Comparison of ENCODE assay signal across 1 cellular context in the genomic region with DNA sequence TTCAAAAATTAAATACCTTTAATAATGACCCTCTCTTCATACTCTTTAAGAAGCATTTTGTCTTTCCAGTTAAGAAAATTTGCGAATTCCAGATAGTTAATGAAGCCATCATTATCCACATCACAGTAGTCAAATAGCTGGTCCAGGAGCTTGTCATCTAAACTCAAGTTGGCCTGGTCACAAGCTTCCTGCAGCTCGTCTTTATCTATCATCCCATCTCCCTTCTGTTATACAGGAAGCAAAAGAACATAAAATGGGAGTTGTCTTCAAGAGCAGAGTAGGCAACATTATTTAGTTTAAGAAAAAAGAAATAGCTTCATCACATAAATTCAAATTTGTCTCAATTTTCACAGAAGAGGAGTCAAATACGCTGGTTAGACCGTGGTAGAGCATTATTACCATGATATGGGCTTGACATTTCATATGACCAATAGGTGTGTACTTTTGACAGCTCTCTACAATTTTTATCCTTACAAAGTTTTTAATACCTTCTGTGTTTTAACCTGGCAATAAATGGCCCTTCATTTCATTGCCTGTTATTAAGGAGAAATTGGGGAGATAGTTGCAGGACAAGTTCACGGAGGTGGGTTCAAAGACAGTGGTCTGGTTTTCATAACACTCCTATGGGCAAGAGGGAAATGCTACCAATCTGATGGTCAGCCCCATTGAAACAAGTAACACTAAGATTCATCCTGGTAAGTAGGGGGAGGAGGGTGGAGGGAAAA.
TF ChIP-seq lines count a peak whose summit lies in the region.

No MANE protein-coding gene starts in this region.

TF ChIP-seq in K562, 482 proteins besides CTCF, POLR2A, EP300 and RAD21 (continued from another document):
- TF ChIP-seq, protein P1, sequence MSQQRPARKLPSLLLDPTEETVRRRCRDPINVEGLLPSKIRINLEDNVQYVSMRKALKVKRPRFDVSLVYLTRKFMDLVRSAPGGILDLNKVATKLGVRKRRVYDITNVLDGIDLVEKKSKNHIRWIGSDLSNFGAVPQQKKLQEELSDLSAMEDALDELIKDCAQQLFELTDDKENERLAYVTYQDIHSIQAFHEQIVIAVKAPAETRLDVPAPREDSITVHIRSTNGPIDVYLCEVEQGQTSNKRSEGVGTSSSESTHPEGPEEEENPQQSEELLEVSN (IDR thresholded peaks at IDR 0.05; ENCODE audit: borderline replicate concordance in 1 of 2, extremely low read depth in 1 of 2, insufficient read depth in 1 of 2, insufficient read length in 1 of 2, low read depth in 1 of 2, low read length in 1 of 2, poor library complexity in 1 of 2, severe bottlenecking in 1 of 2), result no peak
- TF ChIP-seq, protein P2, sequence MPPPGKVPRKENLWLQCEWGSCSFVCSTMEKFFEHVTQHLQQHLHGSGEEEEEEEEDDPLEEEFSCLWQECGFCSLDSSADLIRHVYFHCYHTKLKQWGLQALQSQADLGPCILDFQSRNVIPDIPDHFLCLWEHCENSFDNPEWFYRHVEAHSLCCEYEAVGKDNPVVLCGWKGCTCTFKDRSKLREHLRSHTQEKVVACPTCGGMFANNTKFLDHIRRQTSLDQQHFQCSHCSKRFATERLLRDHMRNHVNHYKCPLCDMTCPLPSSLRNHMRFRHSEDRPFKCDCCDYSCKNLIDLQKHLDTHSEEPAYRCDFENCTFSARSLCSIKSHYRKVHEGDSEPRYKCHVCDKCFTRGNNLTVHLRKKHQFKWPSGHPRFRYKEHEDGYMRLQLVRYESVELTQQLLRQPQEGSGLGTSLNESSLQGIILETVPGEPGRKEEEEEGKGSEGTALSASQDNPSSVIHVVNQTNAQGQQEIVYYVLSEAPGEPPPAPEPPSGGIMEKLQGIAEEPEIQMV (tag; conservative IDR thresholded peaks at IDR 0.05; ENCODE audit: low read depth), result 0 out of 2 replicates have a peak, but pooled peaks have one; percentile 45
- TF ChIP-seq ETV6 (IDR thresholded peaks at IDR 0.05; ENCODE audit: borderline replicate concordance in 1 of 2, low read depth in 2 of 2, low read length in 1 of 2) (peak in 1 of 2 experiments; percentile 18; a peak in 1 of 4 replicates), ETV6 (CRISPR knock-in tag; IDR thresholded peaks at IDR 0.05; ENCODE audit: borderline replicate concordance) (no peak), FOXJ2 (tag; IDR thresholded peaks at IDR 0.05) (peak; percentile 54), POLR2AphosphoS5 (IDR thresholded peaks at IDR 0.05; ENCODE audit: control insufficient read depth, insufficient read depth, low read depth, low read length) (no peak), KDM4B (IDR thresholded peaks at IDR 0.05; ENCODE audit: borderline replicate concordance in 2 of 2, low read depth in 1 of 2) (no peak), ZNF584 (CRISPR knock-in tag; IDR thresholded peaks at IDR 0.05; ENCODE audit: low read depth) (peak; percentile 50; the same call in 1 of the 2 replicates), ZNF224 (CRISPR knock-in tag; IDR thresholded peaks at IDR 0.05) (no peak), ZC3H11A (IDR thresholded peaks at IDR 0.05; ENCODE audit: low read depth, low read length) (no peak), RBM34 (IDR thresholded peaks at IDR 0.05; ENCODE audit: borderline replicate concordance, insufficient read depth, low read length) (no peak), ZNF175 (CRISPR knock-in tag; IDR thresholded peaks at IDR 0.05; ENCODE audit: low read depth) (0 out of 2 replicates have a peak, but pooled peaks have one; percentile 35), HDAC2 (IDR thresholded peaks at IDR 0.05) (no peak; the same call in 1 of the 2 replicates), DMBX1 (CRISPR knock-in tag; IDR thresholded peaks at IDR 0.05; ENCODE audit: borderline replicate concordance) (no peak), ETV1 (tag; conservative IDR thresholded peaks at IDR 0.05; ENCODE audit: low read depth) (peak; percentile 35), BRD4 (IDR thresholded peaks at IDR 0.05) (0 out of 2 replicates have a peak, but pooled peaks have one; percentile 45), ZNF589 (CRISPR knock-in tag; IDR thresholded peaks at IDR 0.05; ENCODE audit: low read depth) (peak; percentile 47; the same call in 1 of the 2 replicates)
- TF ChIP-seq, protein P3, sequence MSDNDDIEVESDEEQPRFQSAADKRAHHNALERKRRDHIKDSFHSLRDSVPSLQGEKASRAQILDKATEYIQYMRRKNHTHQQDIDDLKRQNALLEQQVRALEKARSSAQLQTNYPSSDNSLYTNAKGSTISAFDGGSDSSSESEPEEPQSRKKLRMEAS (CRISPR knock-in tag; IDR thresholded peaks at IDR 0.05), result no peak
- TF ChIP-seq, protein P4, sequence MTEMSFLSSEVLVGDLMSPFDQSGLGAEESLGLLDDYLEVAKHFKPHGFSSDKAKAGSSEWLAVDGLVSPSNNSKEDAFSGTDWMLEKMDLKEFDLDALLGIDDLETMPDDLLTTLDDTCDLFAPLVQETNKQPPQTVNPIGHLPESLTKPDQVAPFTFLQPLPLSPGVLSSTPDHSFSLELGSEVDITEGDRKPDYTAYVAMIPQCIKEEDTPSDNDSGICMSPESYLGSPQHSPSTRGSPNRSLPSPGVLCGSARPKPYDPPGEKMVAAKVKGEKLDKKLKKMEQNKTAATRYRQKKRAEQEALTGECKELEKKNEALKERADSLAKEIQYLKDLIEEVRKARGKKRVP (CRISPR knock-in tag; IDR thresholded peaks at IDR 0.05), result no peak; the same call in 1 of the 2 replicates
- TF ChIP-seq, protein P5, sequence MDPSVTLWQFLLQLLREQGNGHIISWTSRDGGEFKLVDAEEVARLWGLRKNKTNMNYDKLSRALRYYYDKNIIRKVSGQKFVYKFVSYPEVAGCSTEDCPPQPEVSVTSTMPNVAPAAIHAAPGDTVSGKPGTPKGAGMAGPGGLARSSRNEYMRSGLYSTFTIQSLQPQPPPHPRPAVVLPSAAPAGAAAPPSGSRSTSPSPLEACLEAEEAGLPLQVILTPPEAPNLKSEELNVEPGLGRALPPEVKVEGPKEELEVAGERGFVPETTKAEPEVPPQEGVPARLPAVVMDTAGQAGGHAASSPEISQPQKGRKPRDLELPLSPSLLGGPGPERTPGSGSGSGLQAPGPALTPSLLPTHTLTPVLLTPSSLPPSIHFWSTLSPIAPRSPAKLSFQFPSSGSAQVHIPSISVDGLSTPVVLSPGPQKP (CRISPR knock-in tag; IDR thresholded peaks at IDR 0.05), result no peak
- TF ChIP-seq, protein P6, sequence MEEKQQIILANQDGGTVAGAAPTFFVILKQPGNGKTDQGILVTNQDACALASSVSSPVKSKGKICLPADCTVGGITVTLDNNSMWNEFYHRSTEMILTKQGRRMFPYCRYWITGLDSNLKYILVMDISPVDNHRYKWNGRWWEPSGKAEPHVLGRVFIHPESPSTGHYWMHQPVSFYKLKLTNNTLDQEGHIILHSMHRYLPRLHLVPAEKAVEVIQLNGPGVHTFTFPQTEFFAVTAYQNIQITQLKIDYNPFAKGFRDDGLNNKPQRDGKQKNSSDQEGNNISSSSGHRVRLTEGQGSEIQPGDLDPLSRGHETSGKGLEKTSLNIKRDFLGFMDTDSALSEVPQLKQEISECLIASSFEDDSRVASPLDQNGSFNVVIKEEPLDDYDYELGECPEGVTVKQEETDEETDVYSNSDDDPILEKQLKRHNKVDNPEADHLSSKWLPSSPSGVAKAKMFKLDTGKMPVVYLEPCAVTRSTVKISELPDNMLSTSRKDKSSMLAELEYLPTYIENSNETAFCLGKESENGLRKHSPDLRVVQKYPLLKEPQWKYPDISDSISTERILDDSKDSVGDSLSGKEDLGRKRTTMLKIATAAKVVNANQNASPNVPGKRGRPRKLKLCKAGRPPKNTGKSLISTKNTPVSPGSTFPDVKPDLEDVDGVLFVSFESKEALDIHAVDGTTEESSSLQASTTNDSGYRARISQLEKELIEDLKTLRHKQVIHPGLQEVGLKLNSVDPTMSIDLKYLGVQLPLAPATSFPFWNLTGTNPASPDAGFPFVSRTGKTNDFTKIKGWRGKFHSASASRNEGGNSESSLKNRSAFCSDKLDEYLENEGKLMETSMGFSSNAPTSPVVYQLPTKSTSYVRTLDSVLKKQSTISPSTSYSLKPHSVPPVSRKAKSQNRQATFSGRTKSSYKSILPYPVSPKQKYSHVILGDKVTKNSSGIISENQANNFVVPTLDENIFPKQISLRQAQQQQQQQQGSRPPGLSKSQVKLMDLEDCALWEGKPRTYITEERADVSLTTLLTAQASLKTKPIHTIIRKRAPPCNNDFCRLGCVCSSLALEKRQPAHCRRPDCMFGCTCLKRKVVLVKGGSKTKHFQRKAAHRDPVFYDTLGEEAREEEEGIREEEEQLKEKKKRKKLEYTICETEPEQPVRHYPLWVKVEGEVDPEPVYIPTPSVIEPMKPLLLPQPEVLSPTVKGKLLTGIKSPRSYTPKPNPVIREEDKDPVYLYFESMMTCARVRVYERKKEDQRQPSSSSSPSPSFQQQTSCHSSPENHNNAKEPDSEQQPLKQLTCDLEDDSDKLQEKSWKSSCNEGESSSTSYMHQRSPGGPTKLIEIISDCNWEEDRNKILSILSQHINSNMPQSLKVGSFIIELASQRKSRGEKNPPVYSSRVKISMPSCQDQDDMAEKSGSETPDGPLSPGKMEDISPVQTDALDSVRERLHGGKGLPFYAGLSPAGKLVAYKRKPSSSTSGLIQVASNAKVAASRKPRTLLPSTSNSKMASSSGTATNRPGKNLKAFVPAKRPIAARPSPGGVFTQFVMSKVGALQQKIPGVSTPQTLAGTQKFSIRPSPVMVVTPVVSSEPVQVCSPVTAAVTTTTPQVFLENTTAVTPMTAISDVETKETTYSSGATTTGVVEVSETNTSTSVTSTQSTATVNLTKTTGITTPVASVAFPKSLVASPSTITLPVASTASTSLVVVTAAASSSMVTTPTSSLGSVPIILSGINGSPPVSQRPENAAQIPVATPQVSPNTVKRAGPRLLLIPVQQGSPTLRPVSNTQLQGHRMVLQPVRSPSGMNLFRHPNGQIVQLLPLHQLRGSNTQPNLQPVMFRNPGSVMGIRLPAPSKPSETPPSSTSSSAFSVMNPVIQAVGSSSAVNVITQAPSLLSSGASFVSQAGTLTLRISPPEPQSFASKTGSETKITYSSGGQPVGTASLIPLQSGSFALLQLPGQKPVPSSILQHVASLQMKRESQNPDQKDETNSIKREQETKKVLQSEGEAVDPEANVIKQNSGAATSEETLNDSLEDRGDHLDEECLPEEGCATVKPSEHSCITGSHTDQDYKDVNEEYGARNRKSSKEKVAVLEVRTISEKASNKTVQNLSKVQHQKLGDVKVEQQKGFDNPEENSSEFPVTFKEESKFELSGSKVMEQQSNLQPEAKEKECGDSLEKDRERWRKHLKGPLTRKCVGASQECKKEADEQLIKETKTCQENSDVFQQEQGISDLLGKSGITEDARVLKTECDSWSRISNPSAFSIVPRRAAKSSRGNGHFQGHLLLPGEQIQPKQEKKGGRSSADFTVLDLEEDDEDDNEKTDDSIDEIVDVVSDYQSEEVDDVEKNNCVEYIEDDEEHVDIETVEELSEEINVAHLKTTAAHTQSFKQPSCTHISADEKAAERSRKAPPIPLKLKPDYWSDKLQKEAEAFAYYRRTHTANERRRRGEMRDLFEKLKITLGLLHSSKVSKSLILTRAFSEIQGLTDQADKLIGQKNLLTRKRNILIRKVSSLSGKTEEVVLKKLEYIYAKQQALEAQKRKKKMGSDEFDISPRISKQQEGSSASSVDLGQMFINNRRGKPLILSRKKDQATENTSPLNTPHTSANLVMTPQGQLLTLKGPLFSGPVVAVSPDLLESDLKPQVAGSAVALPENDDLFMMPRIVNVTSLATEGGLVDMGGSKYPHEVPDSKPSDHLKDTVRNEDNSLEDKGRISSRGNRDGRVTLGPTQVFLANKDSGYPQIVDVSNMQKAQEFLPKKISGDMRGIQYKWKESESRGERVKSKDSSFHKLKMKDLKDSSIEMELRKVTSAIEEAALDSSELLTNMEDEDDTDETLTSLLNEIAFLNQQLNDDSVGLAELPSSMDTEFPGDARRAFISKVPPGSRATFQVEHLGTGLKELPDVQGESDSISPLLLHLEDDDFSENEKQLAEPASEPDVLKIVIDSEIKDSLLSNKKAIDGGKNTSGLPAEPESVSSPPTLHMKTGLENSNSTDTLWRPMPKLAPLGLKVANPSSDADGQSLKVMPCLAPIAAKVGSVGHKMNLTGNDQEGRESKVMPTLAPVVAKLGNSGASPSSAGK (IDR thresholded peaks at IDR 0.05), result peak; percentile 35; the same call in 1 of the 2 replicates
- TF ChIP-seq, protein P7, sequence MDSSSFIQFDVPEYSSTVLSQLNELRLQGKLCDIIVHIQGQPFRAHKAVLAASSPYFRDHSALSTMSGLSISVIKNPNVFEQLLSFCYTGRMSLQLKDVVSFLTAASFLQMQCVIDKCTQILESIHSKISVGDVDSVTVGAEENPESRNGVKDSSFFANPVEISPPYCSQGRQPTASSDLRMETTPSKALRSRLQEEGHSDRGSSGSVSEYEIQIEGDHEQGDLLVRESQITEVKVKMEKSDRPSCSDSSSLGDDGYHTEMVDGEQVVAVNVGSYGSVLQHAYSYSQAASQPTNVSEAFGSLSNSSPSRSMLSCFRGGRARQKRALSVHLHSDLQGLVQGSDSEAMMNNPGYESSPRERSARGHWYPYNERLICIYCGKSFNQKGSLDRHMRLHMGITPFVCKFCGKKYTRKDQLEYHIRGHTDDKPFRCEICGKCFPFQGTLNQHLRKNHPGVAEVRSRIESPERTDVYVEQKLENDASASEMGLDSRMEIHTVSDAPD (CRISPR knock-in tag; IDR thresholded peaks at IDR 0.05), result no peak
